In genomic region chr9:77764894-77765780, GRCh38 we compare ENCODE assay signal across 8 cellular contexts.
DNase-seq lines count a peak whose midpoint lies in the region; ATAC-seq and TF ChIP-seq lines count a peak whose summit lies in the region.

No MANE protein-coding gene starts in this region.

- H3K4me3 ChIP-seq in A673 (ENCODE audit: low read depth, low read length, poor library complexity, severe bottlenecking) (no peak overlapping the region), HEK293 (ENCODE audit: low read depth, low read length) (no peak overlapping the region), hepatocyte (no peak overlapping the region)

- H3K4me1 ChIP-seq in A673 (ENCODE audit: insufficient read depth, low read length, poor library complexity, severe bottlenecking) (peaks cover 7% of the 10 kb centered on the region), HEK293 (ENCODE audit: control insufficient read depth, insufficient read depth, low read length) (no peaks in the 10 kb centered on the region), hepatocyte (ENCODE audit: insufficient read depth) (no peaks in the 10 kb centered on the region)

- no peaks in the 10 kb centered on the region for H4K20me1 ChIP-seq in hepatocyte (ENCODE audit: insufficient read depth, poor library complexity, severe bottlenecking)

- no peaks in the 10 kb centered on the region for H3K4me1 Mint-ChIP-seq in T-helper 17 cell
- H3K4me1 Mint-ChIP-seq in stimulated activated naive B cell treated with anti-CD40 and anti-IgM and Interleukin-4, amounts not matched to agents 10 μg/mL and 1 μg/mL and 100 μg/mL, for 72 hours: no peaks in the 10 kb centered on the region

- H3K4me3 Mint-ChIP-seq in T-helper 17 cell: no peak overlapping the region
- H3K4me3 Mint-ChIP-seq in stimulated activated naive B cell treated with anti-CD40 and anti-IgM and Interleukin-4, amounts not matched to agents 10 μg/mL and 1 μg/mL and 100 μg/mL, for 72 hours: no peak overlapping the region

- no peaks in the 10 kb centered on the region for H3K36me3 Mint-ChIP-seq in T-helper 17 cell (ENCODE audit: low read depth)
- no peaks in the 10 kb centered on the region for H3K36me3 Mint-ChIP-seq in stimulated activated naive B cell treated with anti-CD40 and anti-IgM and Interleukin-4, amounts not matched to agents 10 μg/mL and 1 μg/mL and 100 μg/mL, for 72 hours

- no peaks in the 10 kb centered on the region for H3K9me2 ChIP-seq in hepatocyte (replicated peaks; ENCODE audit: insufficient read depth)

- H3K79me2 ChIP-seq in hepatocyte: peaks cover 7% of the 10 kb centered on the region

- H3K9me3 ChIP-seq in A673 (ENCODE audit: low read depth, low read length, poor library complexity, severe bottlenecking) (no peaks in the 10 kb centered on the region), HEK293 (ENCODE audit: control insufficient read depth, insufficient read depth, low read depth, low read length) (no peaks in the 10 kb centered on the region), T-helper 17 cell (ENCODE audit: control insufficient read depth, low read length, poor library complexity, severe bottlenecking) (no peaks in the 10 kb centered on the region), hepatocyte (ENCODE audit: low read depth) (peaks cover 4% of the 10 kb centered on the region)

- H2AFZ ChIP-seq in hepatocyte: no peak overlapping the region

- ATAC-seq in T-helper 17 cell (no peak), HG02571 (IDR thresholded peaks at IDR 0.05; ENCODE audit: unreplicated experiment) (no peak), GM19035 (IDR thresholded peaks at IDR 0.05; ENCODE audit: unreplicated experiment) (no peak), GM18868 (IDR thresholded peaks at IDR 0.05; ENCODE audit: unreplicated experiment) (no peak)
- no peak for ATAC-seq in stimulated activated naive B cell treated with anti-CD40 and anti-IgM and Interleukin-4, amounts not matched to agents 10 μg/mL and 1 μg/mL and 100 μg/mL, for 72 hours (replicated peaks)

- H3K4me2 ChIP-seq in hepatocyte: no peak overlapping the region

- TF ChIP-seq CTCF in A673 (conservative IDR thresholded peaks at IDR 0.05; ENCODE audit: low read depth, low read length) (peak; percentile 78), HEK293 (tag by site-specific recombination; IDR thresholded peaks at IDR 0.05) (no peak), hepatocyte (IDR thresholded peaks at IDR 0.05; ENCODE audit: poor library complexity) (peak; percentile 55)

- H3K27ac Mint-ChIP-seq in T-helper 17 cell: peak overlapping the region; percentile 2
- H3K27ac Mint-ChIP-seq in stimulated activated naive B cell treated with anti-CD40 and anti-IgM and Interleukin-4, amounts not matched to agents 10 μg/mL and 1 μg/mL and 100 μg/mL, for 72 hours: no peak overlapping the region

- no peaks in the 10 kb centered on the region for H3K9me3 Mint-ChIP-seq in stimulated activated naive B cell treated with anti-CD40 and anti-IgM and Interleukin-4, amounts not matched to agents 10 μg/mL and 1 μg/mL and 100 μg/mL, for 72 hours

- no TSS peak for BruUV-seq in A673 (replicated peaks; lab: Mats Ljungman, UMichigan)

- CTCF ChIA-PET in A673 (lab: Charles Lee) (no interaction called here), HEK293 (lab: Yijun Ruan, JAX) (interaction anchor here (0.5 to 3.9 kb wide), 9 partner anchors 8 to 1367 kb away, joined by 3 to 21 read pairs (median 3); no protein-coding TSS in a partner anchor)

- no peaks in the 10 kb centered on the region for H3K27me3 ChIP-seq in A673 (replicated peaks; ENCODE audit: insufficient read depth, low read depth, low read length, poor library complexity)
- no peaks in the 10 kb centered on the region for H3K27me3 ChIP-seq in hepatocyte

- no peaks in the 10 kb centered on the region for H3K27me3 Mint-ChIP-seq in T-helper 17 cell
- H3K27me3 Mint-ChIP-seq in stimulated activated naive B cell treated with anti-CD40 and anti-IgM and Interleukin-4, amounts not matched to agents 10 μg/mL and 1 μg/mL and 100 μg/mL, for 72 hours: no peaks in the 10 kb centered on the region

- WGBS in hepatocyte (ENCODE audit: low lambda C conversion rate, missing lambda C conversion rate): 94% methylated on average over 10 of the region's 10 CpGs

- H3K36me3 ChIP-seq in A673 (ENCODE audit: insufficient read depth, low read length, poor library complexity, severe bottlenecking) (no peaks in the 10 kb centered on the region), HEK293 (ENCODE audit: control insufficient read depth in 2 of 2, insufficient read depth in 1 of 2, low read length in 2 of 2) (no peaks in the 10 kb centered on the region), hepatocyte (replicated peaks; ENCODE audit: insufficient read depth, low read depth) (no peaks in the 10 kb centered on the region)

- DNase-seq in A673 (ENCODE audit: low spot score) (peak; percentile 77), T-helper 17 cell (no peak), hepatocyte (ENCODE audit: low spot score) (peak; percentile 50)
- no peak for DNase-seq in stimulated activated naive B cell treated with anti-CD40 and anti-IgM and Interleukin-4, amounts not matched to agents 10 μg/mL and 1 μg/mL and 100 μg/mL, for 72 hours

- H3K27ac ChIP-seq in A673 (ENCODE audit: low read depth, low read length, poor library complexity, severe bottlenecking) (no peak overlapping the region), HEK293 (ENCODE audit: extremely low read depth, low read depth, low read length) (no peak overlapping the region), hepatocyte (no peak overlapping the region)

- POLR2A ChIA-PET in A673 (lab: Charles Lee; ENCODE audit: low non-redundant PET) (no interaction called here), HEK293 (lab: Yijun Ruan, JAX) (no interaction called here)

- intact Hi-C loops in A673 (cut with micrococcal nuclease; ENCODE audit: unreplicated experiment): no loop called here

TF ChIP-seq in HEK293, 187 proteins besides CTCF, POLR2A, EP300 and RAD21:
- peak; percentile 14 for TF ChIP-seq ZNF654 (tag by site-specific recombination; IDR thresholded peaks at IDR 0.05; ENCODE audit: low read depth)
- TF ChIP-seq ZBTB48 (tag by site-specific recombination; IDR thresholded peaks at IDR 0.05): no peak
- no peak for TF ChIP-seq KLF1 (tag by site-specific recombination; IDR thresholded peaks at IDR 0.05)

Comparison
In these comparisons a context has a peak if more than half of its experiments do, and no peak if none do; other contexts are left out.
1. DNase-seq: peak in A673 (single experiment) and hepatocyte (single experiment); none in T-helper 17 cell (0 of 3) and stimulated activated naive B cell treated with anti-CD40 and anti-IgM and Interleukin-4, amounts not matched to agents 10 μg/mL and 1 μg/mL and 100 μg/mL, for 72 hours (single experiment).